In genomic region chr10:96789571-96790108, GRCh38 we compare ENCODE assay signal across 1 cellular context.
TF ChIP-seq lines count a peak whose summit lies in the region.

No MANE protein-coding gene starts in this region.

TF ChIP-seq in HepG2, 621 proteins besides CTCF, POLR2A, EP300 and RAD21 (continued from another document):
- no peak for TF ChIP-seq ZNF318 (CRISPR knock-in tag; IDR thresholded peaks at IDR 0.05)
